ENCODE assay signal across 9 cellular contexts in genomic region chr2:96505231-96505889, GRCh38. TPM values are rescaled to one million over a fixed set of nuclear protein-coding genes. Genes with fewer than 3 reads are reported as not detected.
A peak's percentile ranks its signal among the peaks of the same experiment; 100 is the strongest.
DNase-seq lines count a peak whose midpoint lies in the region; ATAC-seq and TF ChIP-seq lines count a peak whose summit lies in the region.
"Had no signal": no experiment of that assay in that cellular context is flagged by ENCODE, and none has a peak within 500 bp of the region (broad histone marks: within the 10 kb centered on the region; RNA-seq: fewer than 3 reads in every experiment).

Gene NEURL3, minus strand, starts transcription at chr2:96505357. Its CDS starts 71 bp downstream, at chr2:96505286.

- no peaks in the 10 kb centered on the region for H3K9me3 Mint-ChIP-seq in Caco-2 (ENCODE audit: unreplicated experiment)
- H3K9me3 Mint-ChIP-seq in effector memory CD8-positive, alpha-beta T cell, result no peaks in the 10 kb centered on the region

- peaks cover 27% of the 10 kb centered on the region for H3K4me1 Mint-ChIP-seq in Caco-2 (ENCODE audit: low read depth, unreplicated experiment)
- peaks cover 11 to 16% of the 10 kb centered on the region in 2 donors for H3K4me1 Mint-ChIP-seq in effector memory CD8-positive, alpha-beta T cell (ENCODE audit: low read depth in 2 of 2)

- TF ChIP-seq CTCF in Caco-2 (IDR thresholded peaks at IDR 0.05; ENCODE audit: insufficient read depth in 1 of 2, low read depth in 1 of 2, low read length in 1 of 2, severe bottlenecking in 1 of 2, unreplicated experiment in 1 of 2), result no peak
- no peak for TF ChIP-seq CTCF in breast epithelium (IDR thresholded peaks at IDR 0.05)
- no peak for TF ChIP-seq CTCF in mucosa of descending colon (IDR thresholded peaks at IDR 0.05)

- CTCF ChIA-PET in Caco-2 (lab: Charles Lee), result interaction anchor here (0.8 to 2.3 kb wide), 2 partner anchors 98 to 169 kb away, joined by 3 to 9 read pairs; partner anchors contain the start of gene NCAPH

- no peaks in the 10 kb centered on the region for H3K36me3 ChIP-seq in Caco-2 (ENCODE audit: control insufficient read depth, insufficient read depth, low read length)
- no peaks in the 10 kb centered on the region for H3K36me3 ChIP-seq in breast epithelium
- H3K36me3 ChIP-seq in mucosa of descending colon (ENCODE audit: low read depth), result no peaks in the 10 kb centered on the region

- H3K27me3 Mint-ChIP-seq in Caco-2 (ENCODE audit: insufficient read depth, unreplicated experiment), result no peaks in the 10 kb centered on the region
- H3K27me3 Mint-ChIP-seq in effector memory CD8-positive, alpha-beta T cell, result peaks cover 4 to 19% of the 10 kb centered on the region in 2 donors

- H3K36me3 Mint-ChIP-seq in Caco-2 (ENCODE audit: insufficient read depth, unreplicated experiment), result peaks cover 18% of the 10 kb centered on the region
- no peaks in the 10 kb centered on the region for H3K36me3 Mint-ChIP-seq in effector memory CD8-positive, alpha-beta T cell (ENCODE audit: insufficient read depth)

- H3K4me1 ChIP-seq in Caco-2 (peaks cover 45% of the 10 kb centered on the region), breast epithelium (no peaks in the 10 kb centered on the region), mucosa of descending colon (ENCODE audit: low read depth) (peaks cover 33% of the 10 kb centered on the region)

- no peak for TF ChIP-seq POLR2A in breast epithelium (IDR thresholded peaks at IDR 0.05)

- H3K9me3 ChIP-seq in Caco-2 (no peaks in the 10 kb centered on the region), breast epithelium (no peaks in the 10 kb centered on the region), mucosa of descending colon (no peaks in the 10 kb centered on the region)

- H3K27ac Mint-ChIP-seq in Caco-2 (ENCODE audit: unreplicated experiment), result peak within 1 kb of the TSS; percentile 91
- H3K27ac Mint-ChIP-seq in effector memory CD8-positive, alpha-beta T cell, result peak within 1 kb of the TSS in 1 of 2 donors; percentile 55

- peak; percentile 69 for ATAC-seq in mucosa of descending colon
- ATAC-seq in GM21786 (IDR thresholded peaks at IDR 0.05; ENCODE audit: unreplicated experiment), result no peak
- no peak for ATAC-seq in GM19395 (IDR thresholded peaks at IDR 0.05; ENCODE audit: unreplicated experiment)
- no peak for ATAC-seq in effector memory CD8-positive, alpha-beta T cell (replicated peaks)

- H3K27me3 ChIP-seq in Caco-2 (replicated peaks; ENCODE audit: control insufficient read depth, insufficient read depth, low read length), result no peaks in the 10 kb centered on the region
- H3K27me3 ChIP-seq in breast epithelium, result peaks cover 0 to 5% of the 10 kb centered on the region in 2 donors

- peak; percentile 83 to 89 for DNase-seq in Caco-2
- peak; percentile 95 for DNase-seq in HuH-7 (ENCODE audit: low spot score)
- DNase-seq in breast epithelium (ENCODE audit: low spot score in 2 of 2), result peak; percentile 17 to 40
- DNase-seq in mucosa of descending colon, result peak; percentile 55 to 77 (median 61)
- no peak for DNase-seq in stimulated activated naive CD4-positive, alpha-beta T cell (lab: John Stamatoyannopoulos, UW)
- DNase-seq in effector memory CD8-positive, alpha-beta T cell, result no peak
- DNase-seq: RPMI8226 had no signal

- intact Hi-C loops in Caco-2 (cut with micrococcal nuclease; ENCODE audit: unreplicated experiment) (loop anchor here (1.0 to 5.0 kb wide), 3 partner anchors 56 to 238 kb away; partner anchors contain the start of genes CIAO1 and TMEM127), breast epithelium (cut with DNase I; ENCODE audit: low total_unique reads) (loop anchor here (5.0 kb wide), 1 partner anchor 98 kb away; no protein-coding TSS in a partner anchor), mucosa of descending colon (cut with DNase I, micrococcal nuclease) (loop anchor here in 1 of 2 donors (5.0 kb wide), 1 partner anchor 98 kb away; no protein-coding TSS in a partner anchor)

- POLR2A ChIA-PET in Caco-2 (lab: Charles Lee), result no interaction called here

- H3K27ac ChIP-seq in breast epithelium, result peak within 1 kb of the TSS in 1 of 2 donors; percentile 1

- BruUV-seq in Caco-2 (replicated peaks; lab: Mats Ljungman, UMichigan), result no TSS peak

- H3K4me3 Mint-ChIP-seq in Caco-2 (ENCODE audit: unreplicated experiment), result peak within 1 kb of the TSS; percentile 65
- H3K4me3 Mint-ChIP-seq in effector memory CD8-positive, alpha-beta T cell, result no peak within 1 kb of the TSS

- H3K4me3 ChIP-seq in Caco-2 (ENCODE audit: low read depth, low read length) (peak within 1 kb of the TSS; percentile 10), breast epithelium (peak within 1 kb of the TSS in 1 of 3 donors; percentile 52), mucosa of descending colon (no peak within 1 kb of the TSS)

RNA-seq across cellular contexts. Expression of gene NEURL3, which starts in this region (rescaled TPM):
- total RNA-seq in Caco-2 (2022) (3.1 and 4.2 TPM in 2 replicates), breast epithelium (1 to 10 TPM in 2 of 3 donors, not detected in 1; 4.3 to 6.1 TPM), mucosa of descending colon (1 to 10 TPM; 2.1 to 5.2 (median 2.3) TPM)

Comparison
In these comparisons a context has a peak if more than half of its experiments do, and no peak if none do; other contexts are left out.
1. DNase-seq: peak in Caco-2 (2 of 2), HuH-7 (single experiment), breast epithelium (2 of 2) and mucosa of descending colon (3 of 3); none in stimulated activated naive CD4-positive, alpha-beta T cell (0 of 6) and effector memory CD8-positive, alpha-beta T cell (0 of 3).